ENCODE assay signal across 9 cellular contexts in the genomic region with DNA sequence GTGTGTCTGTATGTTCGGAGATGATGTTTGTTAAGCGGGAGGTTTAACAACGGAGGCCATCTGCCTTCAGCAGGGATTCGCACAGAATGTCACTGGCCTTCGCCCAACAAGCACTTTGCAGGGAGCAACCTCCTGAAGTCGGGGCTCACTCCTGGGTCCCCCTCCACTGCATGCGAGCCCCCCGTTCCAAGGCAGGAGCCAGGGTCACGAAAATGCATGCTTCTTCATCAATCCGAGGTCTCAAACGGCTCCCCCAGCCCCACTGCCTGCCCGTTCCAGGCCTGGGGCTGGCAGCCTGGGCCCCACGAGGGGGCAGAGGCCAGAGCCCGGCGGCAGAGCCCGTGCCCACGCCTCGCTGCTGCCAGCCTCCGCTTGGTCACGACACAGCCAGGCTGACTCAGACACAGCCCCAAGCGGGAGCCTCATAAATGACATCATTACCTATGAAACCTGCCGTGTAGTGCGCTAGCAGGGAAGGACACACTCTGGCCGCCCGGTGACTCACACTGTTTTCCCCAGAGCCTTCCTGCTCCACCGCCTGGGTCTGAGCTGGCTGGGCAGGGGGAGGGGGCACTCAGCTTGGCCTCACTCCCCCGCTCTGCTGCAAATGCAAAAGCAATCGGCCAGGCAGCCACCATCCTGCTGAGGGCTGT.
DNase-seq lines count a peak whose midpoint lies in the region; TF ChIP-seq lines count a peak whose summit lies in the region.
"Had no signal": no experiment of that assay in that cellular context is flagged by ENCODE, and none has a peak within 500 bp of the region (broad histone marks: within the 10 kb centered on the region; RNA-seq: fewer than 3 reads in every experiment).

No MANE protein-coding gene starts in this region.

- H3K23me2 ChIP-seq in H9 (ENCODE audit: insufficient read length, low read depth, low read length, poor library complexity, severe bottlenecking): peaks cover 8% of the 10 kb centered on the region

- no peak overlapping the region for H2BK5ac ChIP-seq in H9 (ENCODE audit: insufficient read length, low read length)

- H3K14ac ChIP-seq in H9 (ENCODE audit: insufficient read depth, low read length): no peak overlapping the region

- H3K79me2 ChIP-seq in H9 (ENCODE audit: insufficient read depth, low read length): no peaks in the 10 kb centered on the region

- TF ChIP-seq CTCF in H9 (conservative IDR thresholded peaks at IDR 0.05): no peak
- TF ChIP-seq CTCF in LNCaP clone FGC (IDR thresholded peaks at IDR 0.05; ENCODE audit: control insufficient read depth, extremely low read depth, insufficient read depth): peak; percentile 27; the same call in 1 of the 2 replicates
- peak; percentile 31 for TF ChIP-seq CTCF in VCaP (conservative IDR thresholded peaks at IDR 0.05)
- TF ChIP-seq CTCF in retinal pigment epithelial cell (conservative IDR thresholded peaks at IDR 0.05; ENCODE audit: low read depth, low read length): no peak
- TF ChIP-seq CTCF in thyroid gland (IDR thresholded peaks at IDR 0.05): no peak

- H3K36me3 Mint-ChIP-seq in H9 (ENCODE audit: insufficient read depth in 1 of 3, low read depth in 3 of 3): no peaks in the 10 kb centered on the region

- H4K91ac ChIP-seq in H9 (ENCODE audit: insufficient read length, low read depth, low read length): no peak overlapping the region

- no peak overlapping the region for H2BK120ac ChIP-seq in H9 (ENCODE audit: low read depth, low read length, poor library complexity, severe bottlenecking)

- H3T11ph ChIP-seq in H9 (ENCODE audit: low read length): no peak overlapping the region

- H3K4me3 ChIP-seq in LNCaP clone FGC (ENCODE audit: low read depth, low read length) (no peak overlapping the region), retinal pigment epithelial cell (ENCODE audit: low read length) (no peak overlapping the region), thyroid gland (replicated peaks in 1 of 3) (no peak overlapping the region)
- H3K4me3 ChIP-seq: heart left ventricle had no signal

- no peaks in the 10 kb centered on the region for H3K9me3 ChIP-seq in H9 (ENCODE audit: control insufficient read depth, low read depth, low read length)
- no peaks in the 10 kb centered on the region for H3K9me3 ChIP-seq in thyroid gland
- H3K9me3 ChIP-seq: heart left ventricle had no signal

- no peak overlapping the region for H2AFZ ChIP-seq in H9 (ENCODE audit: low read length)

- intact Hi-C loops in thyroid gland (cut with DNase I): no loop called here

- H3K27me3 ChIP-seq in H9 (ENCODE audit: insufficient read depth, low read length) (no peaks in the 10 kb centered on the region), thyroid gland (peaks cover 3% of the 10 kb centered on the region)

- H3K4me3 Mint-ChIP-seq in H9: no peak overlapping the region

- H4K20me1 ChIP-seq in H9 (ENCODE audit: control insufficient read depth, insufficient read depth, insufficient read length): no peaks in the 10 kb centered on the region

- H3K4me1 Mint-ChIP-seq in H9: peaks cover 19 to 34% of the 10 kb centered on the region in 2 experiments

- H3K23ac ChIP-seq in H9 (ENCODE audit: insufficient read length, low read depth, low read length): no peak overlapping the region

- no peak overlapping the region for H3K9ac ChIP-seq in H9 (ENCODE audit: extremely low read depth, insufficient read length, low read length)

- H3K27ac ChIP-seq in H9 (ENCODE audit: insufficient read length, low read depth, low read length) (no peak overlapping the region), VCaP (peak overlapping the region; percentile 40; the same call in 1 of the 2 replicates), thyroid gland (no peak overlapping the region)
- H3K27ac ChIP-seq: heart left ventricle had no signal

- H3K9me3 Mint-ChIP-seq in H9: no peaks in the 10 kb centered on the region

- H3K27me3 Mint-ChIP-seq in H9 (ENCODE audit: low read depth): peaks cover 32% of the 10 kb centered on the region

- no peak overlapping the region for H2BK15ac ChIP-seq in H9 (ENCODE audit: low read depth, low read length)

- H3K27ac Mint-ChIP-seq in H9: no peak overlapping the region

- peak; percentile 5 to 6 for DNase-seq in stimulated activated CD4-positive, alpha-beta T cell treated with anti-CD3 and anti-CD28 coated beads, Interleukin-2, amount 100 ng/mL, for 48 hours
- no peak for DNase-seq in stimulated activated CD4-positive, alpha-beta T cell treated with anti-CD3 and anti-CD28 coated beads, Interleukin-4, amount 100 ng/mL, for 24 hours
- DNase-seq in H9 (peak; percentile 86), LNCaP clone FGC (ENCODE audit: low read depth) (peak; percentile 84), glomerular visceral epithelial cell (ENCODE audit: extremely low spot score) (peak; percentile 97), retinal pigment epithelial cell (ENCODE audit: low read depth) (peak; percentile 94), thyroid gland (no peak)

- no peak for TF ChIP-seq POLR2A in thyroid gland (IDR thresholded peaks at IDR 0.05)

- H2BK12ac ChIP-seq in H9 (ENCODE audit: insufficient read length, low read depth, low read length): no peak overlapping the region

- H3K4me2 ChIP-seq in H9 (ENCODE audit: insufficient read depth, insufficient read length, low read length): no peak overlapping the region

- no peak overlapping the region for H4K5ac ChIP-seq in H9 (ENCODE audit: insufficient read length, low read depth, low read length)

- H2BK20ac ChIP-seq in H9 (ENCODE audit: low read depth, low read length, poor library complexity, severe bottlenecking): no peak overlapping the region

- H3K4me1 ChIP-seq in H9 (ENCODE audit: insufficient read depth, low read length): peaks cover 3% of the 10 kb centered on the region; the same call in 1 of the 2 replicates
- H3K4me1 ChIP-seq in thyroid gland: peaks cover 0 to 7% of the 10 kb centered on the region in 2 donors

- no peak overlapping the region for H4K8ac ChIP-seq in H9 (replicated peaks; ENCODE audit: insufficient read length, low read depth, low read length)

- no peak overlapping the region for H3K4ac ChIP-seq in H9 (ENCODE audit: low read depth, low read length)

- no peak overlapping the region for H2AK5ac ChIP-seq in H9 (ENCODE audit: insufficient read length, low read length)

- H3K79me1 ChIP-seq in H9 (ENCODE audit: insufficient read depth, low read depth, low read length, poor library complexity, severe bottlenecking): no peaks in the 10 kb centered on the region

- no peak overlapping the region for H3K18ac ChIP-seq in H9 (ENCODE audit: insufficient read length, low read depth, low read length)

- H3K36me3 ChIP-seq in thyroid gland: no peaks in the 10 kb centered on the region
- H3K36me3 ChIP-seq: heart left ventricle had no signal

- H3K56ac ChIP-seq in H9 (ENCODE audit: insufficient read length, low read depth, low read length): no peak overlapping the region

- WGBS in H9 (ENCODE audit: extremely low coverage, insufficient read length, low lambda C conversion rate): no CpG with 5 or more reads among the region's 28 CpGs
- WGBS in thyroid gland, 2 donors: 71 to 84% methylated on average over 16 to 25 of the region's 28 CpGs

Comparison
In these comparisons a context has a peak if more than half of its experiments do, and no peak if none do; other contexts are left out.
1. DNase-seq: peak in stimulated activated CD4-positive, alpha-beta T cell treated with anti-CD3 and anti-CD28 coated beads, Interleukin-2, amount 100 ng/mL, for 48 hours (2 of 2), H9 (single experiment), LNCaP clone FGC (single experiment), glomerular visceral epithelial cell (single experiment) and retinal pigment epithelial cell (single experiment); none in stimulated activated CD4-positive, alpha-beta T cell treated with anti-CD3 and anti-CD28 coated beads, Interleukin-4, amount 100 ng/mL, for 24 hours (single experiment) and thyroid gland (0 of 2).
2. CTCF ChIP-seq: peak in LNCaP clone FGC (single experiment) and VCaP (single experiment); none in H9 (single experiment), retinal pigment epithelial cell (single experiment) and thyroid gland (0 of 6).